Comparison of ENCODE assay signal across 1 cellular context in the genomic region with DNA sequence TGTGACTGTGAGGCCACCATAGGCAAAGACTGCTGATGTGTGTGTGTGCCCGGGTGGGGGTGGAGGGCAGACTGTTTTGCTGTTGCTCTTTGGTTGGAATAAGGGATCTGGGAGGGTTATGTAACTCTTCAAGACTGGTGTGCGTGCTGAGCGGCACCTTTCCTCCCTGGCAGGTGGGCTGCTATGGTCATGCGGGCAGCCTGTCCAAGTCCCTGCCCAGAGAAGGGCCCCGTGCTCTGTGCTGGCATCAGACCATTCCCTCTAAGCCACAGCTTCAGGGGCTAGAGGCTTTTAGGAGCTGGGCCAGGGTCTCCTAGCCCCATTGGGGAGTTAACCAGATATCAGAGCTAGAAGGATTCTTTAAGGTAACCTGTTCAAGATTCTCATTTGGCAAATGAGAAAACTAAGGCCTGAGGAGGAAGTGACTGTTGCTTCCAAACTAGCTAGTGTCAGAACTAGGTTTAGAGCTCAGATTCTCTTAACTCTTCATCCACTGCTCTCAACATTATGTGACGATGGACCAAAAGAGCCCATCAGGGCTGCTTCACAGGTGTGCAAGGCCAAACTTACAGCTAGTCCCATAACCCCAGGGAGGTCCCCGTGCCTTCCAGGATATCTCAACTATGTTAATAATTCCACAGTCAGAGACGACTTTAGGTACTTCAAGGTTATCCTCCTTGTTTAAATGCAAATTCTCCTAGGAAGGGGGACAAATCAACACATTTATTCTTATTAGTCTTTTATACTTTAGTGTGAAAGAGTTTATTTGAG. TPM values are rescaled to one million over a fixed set of nuclear protein-coding genes. Genes with fewer than 3 reads are reported as not detected.
"Had no signal": no experiment of that assay in that cellular context is flagged by ENCODE, and none has a peak within 500 bp of the region (broad histone marks: within the 10 kb centered on the region; RNA-seq: fewer than 3 reads in every experiment).

No MANE protein-coding gene starts in this region.

RNA-seq across cellular contexts. Expression of a gene that starts 8.0 kb away (rescaled TPM):
- total RNA-seq: pulmonary artery endothelial cell had no signal
